In genomic region chr12:3097836-3098235, GRCh38 we compare ENCODE assay signal across 9 cellular contexts. TPM values are rescaled to one million over a fixed set of nuclear protein-coding genes. Genes with fewer than 3 reads are reported as not detected.
DNase-seq lines count a peak whose midpoint lies in the region; ATAC-seq and TF ChIP-seq lines count a peak whose summit lies in the region.
"Had no signal": no experiment of that assay in that cellular context is flagged by ENCODE, and none has a peak within 500 bp of the region (broad histone marks: within the 10 kb centered on the region; RNA-seq: fewer than 3 reads in every experiment).

No MANE protein-coding gene starts in this region.

- H3K4me1 Mint-ChIP-seq in nephron = peaks cover 42% of the 10 kb centered on the region

- no peak for TF ChIP-seq EP300 in upper lobe of left lung (IDR thresholded peaks at IDR 0.05)

- no peak for DNase-seq in RWPE2 (ENCODE audit: low spot score)
- no peak for DNase-seq in fibroblast of the aortic adventitia (ENCODE audit: low read depth)
- DNase-seq in upper lobe of left lung = no peak
- DNase-seq in germinal center (ENCODE audit: low spot score) = no peak
- DNase-seq in NCI-H2081 treated with DMSO at 0.1 percent for 48 hours (lab: John Stamatoyannopoulos, UW) = no peak
- DNase-seq: EL, HCEC 1CT had no signal

- peaks cover 3% of the 10 kb centered on the region for H3K27me3 Mint-ChIP-seq in nephron (ENCODE audit: low read depth)

- H3K36me3 ChIP-seq in RWPE2 (ENCODE audit: low read depth) (no peaks in the 10 kb centered on the region), upper lobe of left lung (no peaks in the 10 kb centered on the region)

- TF ChIP-seq CTCF in RWPE2 (IDR thresholded peaks at IDR 0.05; ENCODE audit: poor library complexity, severe bottlenecking) = no peak
- TF ChIP-seq CTCF in fibroblast of the aortic adventitia (IDR thresholded peaks at IDR 0.05; ENCODE audit: insufficient read depth, low read length) = no peak
- no peak for TF ChIP-seq CTCF in nephron (IDR thresholded peaks at IDR 0.05; ENCODE audit: unreplicated experiment in 3 of 3)
- TF ChIP-seq CTCF in upper lobe of left lung (IDR thresholded peaks at IDR 0.05) = no peak

- no peaks in the 10 kb centered on the region for H3K9me3 ChIP-seq in RWPE2 (ENCODE audit: severe bottlenecking)
- peaks cover 0 to 7% (median 3%) of the 10 kb centered on the region in 4 donors for H3K9me3 ChIP-seq in upper lobe of left lung

- peak overlapping the region; percentile 8 to 44 (median 28) for H3K4me3 Mint-ChIP-seq in nephron

- H3K4me1 ChIP-seq in RWPE2 (ENCODE audit: insufficient read depth, poor library complexity, severe bottlenecking) = peaks cover 10% of the 10 kb centered on the region
- H3K4me1 ChIP-seq in upper lobe of left lung = peaks cover 34 to 45% (median 39%) of the 10 kb centered on the region in 4 donors

- H3K27me3 ChIP-seq in RWPE2 (ENCODE audit: insufficient read depth, poor library complexity, severe bottlenecking) = no peaks in the 10 kb centered on the region
- no peaks in the 10 kb centered on the region for H3K27me3 ChIP-seq in upper lobe of left lung

- 36 to 78% methylated on average over 9 of the region's 9 CpGs for WGBS in upper lobe of left lung, 2 donors

- H3K27ac Mint-ChIP-seq in nephron = peak overlapping the region; percentile 84 to 93 (median 90)

- H3K4me3 ChIP-seq in RWPE2 (ENCODE audit: severe bottlenecking) (no peak overlapping the region), fibroblast of the aortic adventitia (ENCODE audit: low read depth, low read length) (peak overlapping the region; percentile 17), upper lobe of left lung (peak overlapping the region in 1 of 4 donors; percentile 19)

- H3K27ac ChIP-seq in RWPE2 (ENCODE audit: poor library complexity, severe bottlenecking) = no peak overlapping the region
- peak overlapping the region; percentile 74 to 83 (median 76) for H3K27ac ChIP-seq in upper lobe of left lung

- TF ChIP-seq POLR2A in upper lobe of left lung (IDR thresholded peaks at IDR 0.05) = no peak

- ATAC-seq in RWPE2 (ENCODE audit: low read depth) (peak; percentile 15; the same call in 1 of the 3 replicates), upper lobe of left lung (ENCODE audit: low FRiP score in 2 of 2) (peak; percentile 49 to 52), GM21717 (IDR thresholded peaks at IDR 0.05; ENCODE audit: unreplicated experiment) (no peak)

- peaks cover 48% of the 10 kb centered on the region for H3K36me3 Mint-ChIP-seq in nephron (ENCODE audit: low read depth)

- H3K9me3 Mint-ChIP-seq in nephron = peaks cover 22% of the 10 kb centered on the region

RNA-seq across cellular contexts. Expression of gene TSPAN9, which starts 20.7 kb away (rescaled TPM):
- total RNA-seq in fibroblast of the aortic adventitia (ENCODE audit: low replicate concordance) (8.1 and 19.4 TPM in 2 replicates), upper lobe of left lung (10 to 100 TPM; 25.2 to 62.9 (median 44.2) TPM)
